In the genomic region with DNA sequence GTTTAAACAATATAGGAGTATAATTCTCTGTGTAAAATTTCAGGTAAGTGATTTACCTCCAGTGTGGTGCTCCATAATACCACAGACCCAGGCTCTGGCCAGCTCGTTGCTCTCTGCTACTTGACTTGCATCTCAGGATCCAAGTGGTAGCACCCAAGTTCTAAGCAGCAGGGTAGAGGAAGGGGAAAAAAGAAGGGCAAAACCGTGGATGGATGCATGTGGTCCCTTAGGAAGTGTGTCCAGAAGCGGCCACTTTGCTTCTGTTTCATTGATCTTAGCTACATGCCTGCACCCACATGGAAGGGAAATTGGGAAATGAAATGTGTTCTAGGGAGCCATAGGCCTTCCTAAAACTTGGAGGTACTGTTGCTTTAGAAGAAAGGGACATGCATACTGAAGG, we compare ENCODE assay signal across 39 cellular contexts. TPM values are rescaled to one million over a fixed set of nuclear protein-coding genes. Genes with fewer than 3 reads are reported as not detected.
"Had no signal": no experiment of that assay in that cellular context is flagged by ENCODE, and none has a peak within 500 bp of the region (broad histone marks: within the 10 kb centered on the region; RNA-seq: fewer than 3 reads in every experiment).

No MANE protein-coding gene starts in this region.

- H3K36me3 Mint-ChIP-seq: activated naive CD4-positive, alpha-beta T cell treated with anti-CD3 and anti-CD28 coated beads, Interleukin-2, amount 10 ng/mL, durations not matched to agents 7 days and 5 days; activated naive CD4-positive, alpha-beta T cell treated with anti-CD3 and anti-CD28 coated beads, Interleukin-2, amount 50 U/mL, for 24 hours; activated naive CD4-positive, alpha-beta T cell treated with anti-CD3 and anti-CD28 coated beads, Interleukin-2, amount 50 U/mL, for 72 hours; activated naive CD8-positive, alpha-beta T cell; activated naive CD8-positive, alpha-beta T cell treated with anti-CD3 and anti-CD28 coated beads for 36 hours; activated naive CD8-positive, alpha-beta T cell treated with anti-CD3 and anti-CD28 coated beads, Interleukin-2, amount 10 ng/mL, durations not matched to agents 7 days and 5 days; brain had no signal

- H3K4me1 Mint-ChIP-seq: activated naive CD4-positive, alpha-beta T cell treated with anti-CD3 and anti-CD28 coated beads, Interleukin-2, amount 10 ng/mL, durations not matched to agents 7 days and 5 days; activated naive CD4-positive, alpha-beta T cell treated with anti-CD3 and anti-CD28 coated beads, Interleukin-2, amount 50 U/mL, for 24 hours; activated naive CD8-positive, alpha-beta T cell treated with anti-CD3 and anti-CD28 coated beads for 36 hours; activated naive CD8-positive, alpha-beta T cell treated with anti-CD3 and anti-CD28 coated beads, Interleukin-2, amount 10 ng/mL, durations not matched to agents 7 days and 5 days; activated naive CD8-positive, alpha-beta T cell treated with anti-CD3 and anti-CD28 coated beads, Interleukin-2, amount 50 U/mL, for 24 hours; activated T-helper 17 cell treated with anti-CD3 and anti-CD28 coated beads, Interleukin-2, amount 50 U/mL, for 72 hours; brain; central memory CD8-positive, alpha-beta T cell had no signal

- H3K27me3 ChIP-seq: ascending aorta, body of pancreas, brain microvascular endothelial cell, breast epithelium, cardiac muscle cell had no signal

- H3K27ac ChIP-seq: adrenal gland, ascending aorta, body of pancreas, brain microvascular endothelial cell, breast epithelium, cardiac muscle cell had no signal

- H3K36me3 ChIP-seq: adrenal gland, ascending aorta, brain microvascular endothelial cell, breast epithelium, cardiac muscle cell had no signal

- H3K9me3 Mint-ChIP-seq: activated naive CD4-positive, alpha-beta T cell treated with anti-CD3 and anti-CD28 coated beads, Interleukin-2, amount 10 ng/mL, durations not matched to agents 7 days and 5 days; activated T-cell treated with anti-CD3 and anti-CD28 coated beads, Interleukin-2, amount 50 U/mL, for 4 hours; activated T-helper 2 cell treated with anti-CD3 and anti-CD28 coated beads, Interferon-gamma antibody, Interleukin-2, Interleukin-4, amounts not matched to agents 10 μg/mL and 5 μg/mL and 100 μg/mL, durations not matched to agents 14 hours and 24 hours and 36 hours; central memory CD8-positive, alpha-beta T cell had no signal

- H3K4me1 ChIP-seq: adrenal gland, ascending aorta, body of pancreas, breast epithelium had no signal

- H3K9me3 ChIP-seq: adrenal gland, ascending aorta, body of pancreas, breast epithelium had no signal

- H3K4me3 Mint-ChIP-seq: activated naive CD4-positive, alpha-beta T cell treated with anti-CD3 and anti-CD28 coated beads for 36 hours; activated naive CD4-positive, alpha-beta T cell treated with anti-CD3 and anti-CD28 coated beads, Interleukin-2, amount 10 ng/mL, durations not matched to agents 7 days and 5 days; activated naive CD4-positive, alpha-beta T cell treated with anti-CD3 and anti-CD28 coated beads, Interleukin-2, amount 50 U/mL, for 24 hours; activated naive CD8-positive, alpha-beta T cell; activated naive CD8-positive, alpha-beta T cell treated with anti-CD3 and anti-CD28 coated beads for 36 hours; activated naive CD8-positive, alpha-beta T cell treated with anti-CD3 and anti-CD28 coated beads, Interleukin-2, amount 10 ng/mL, durations not matched to agents 7 days and 5 days; activated naive CD8-positive, alpha-beta T cell treated with anti-CD3 and anti-CD28 coated beads, Interleukin-2, amount 50 U/mL, for 24 hours; activated T-cell treated with anti-CD3 and anti-CD28 coated beads, Interleukin-2, amount 50 U/mL, for 24 hours; activated T-cell treated with anti-CD3 and anti-CD28 coated beads, Interleukin-2, amount 50 U/mL, for 4 hours; activated T-cell treated with anti-CD3 and anti-CD28 coated beads, Interleukin-2, amount 50 U/mL, for 72 hours; activated T-helper 1 cell treated with anti-CD3 and anti-CD28 coated beads, Interleukin-12 subunit alpha, Interleukin-12 subunit beta, Interleukin-2, Interleukin-4 antibody, amounts not matched to agents 30 ng/mL and 10 ng/mL and 1 ng/mL, durations not matched to agents 14 hours and 24 hours and 36 hours; activated T-helper 17 cell treated with anti-CD3 and anti-CD28 coated beads, Interleukin-2, amount 50 U/mL, for 72 hours; brain; central memory CD8-positive, alpha-beta T cell had no signal

- H3K27ac Mint-ChIP-seq: activated naive CD4-positive, alpha-beta T cell treated with anti-CD3 and anti-CD28 coated beads for 36 hours; activated naive CD4-positive, alpha-beta T cell treated with anti-CD3 and anti-CD28 coated beads, Interleukin-2, amount 10 ng/mL, durations not matched to agents 7 days and 5 days; activated naive CD4-positive, alpha-beta T cell treated with anti-CD3 and anti-CD28 coated beads, Interleukin-2, amount 50 U/mL, for 24 hours; activated naive CD4-positive, alpha-beta T cell treated with anti-CD3 and anti-CD28 coated beads, Interleukin-2, amount 50 U/mL, for 72 hours; activated naive CD8-positive, alpha-beta T cell; activated naive CD8-positive, alpha-beta T cell treated with anti-CD3 and anti-CD28 coated beads for 36 hours; activated naive CD8-positive, alpha-beta T cell treated with anti-CD3 and anti-CD28 coated beads, Interleukin-2, amount 10 ng/mL, durations not matched to agents 7 days and 5 days; activated naive CD8-positive, alpha-beta T cell treated with anti-CD3 and anti-CD28 coated beads, Interleukin-2, amount 50 U/mL, for 24 hours; activated T-cell treated with anti-CD3 and anti-CD28 coated beads, Interleukin-2, amount 50 U/mL, for 24 hours; activated T-cell treated with anti-CD3 and anti-CD28 coated beads, Interleukin-2, amount 50 U/mL, for 72 hours; activated T-helper 1 cell treated with anti-CD3 and anti-CD28 coated beads, Interleukin-12 subunit alpha, Interleukin-12 subunit beta, Interleukin-2, Interleukin-4 antibody, amounts not matched to agents 30 ng/mL and 10 ng/mL and 1 ng/mL, durations not matched to agents 14 hours and 24 hours and 36 hours; activated T-helper 17 cell treated with anti-CD3 and anti-CD28 coated beads, Interleukin-2, amount 50 U/mL, for 72 hours; activated T-helper 2 cell treated with anti-CD3 and anti-CD28 coated beads, Interferon-gamma antibody, Interleukin-2, Interleukin-4, amounts not matched to agents 10 μg/mL and 5 μg/mL and 100 μg/mL, durations not matched to agents 14 hours and 24 hours and 36 hours; brain had no signal

- H3K27me3 Mint-ChIP-seq: activated naive CD4-positive, alpha-beta T cell treated with anti-CD3 and anti-CD28 coated beads, Interleukin-2, amount 10 ng/mL, durations not matched to agents 7 days and 5 days had no signal

- DNase-seq: activated effector memory CD4-positive, alpha-beta T cell treated with anti-CD3 and anti-CD28 coated beads, Interleukin-2, amount 50 U/mL, for 16 hours; activated effector memory CD4-positive, alpha-beta T cell treated with Interleukin-2 at 50 U/mL for 16 hours; activated gamma-delta T cell; activated gamma-delta T cell treated with Interleukin-2 at 50 U/mL for 16 hours; activated naive CD4-positive, alpha-beta T cell; activated naive CD4-positive, alpha-beta T cell treated with anti-CD3 and anti-CD28 coated beads for 36 hours; activated naive CD4-positive, alpha-beta T cell treated with anti-CD3 and anti-CD28 coated beads, Interleukin-2, amount 10 ng/mL, durations not matched to agents 7 days and 5 days; activated naive CD4-positive, alpha-beta T cell treated with anti-CD3 and anti-CD28 coated beads, Interleukin-2, amount 50 U/mL, for 16 hours; activated naive CD4-positive, alpha-beta T cell treated with Interleukin-2 at 50 U/mL for 16 hours; activated naive CD8-positive, alpha-beta T cell treated with anti-CD3 and anti-CD28 coated beads for 36 hours; activated naive CD8-positive, alpha-beta T cell treated with anti-CD3 and anti-CD28 coated beads, Interleukin-2, amount 10 ng/mL, durations not matched to agents 7 days and 5 days; activated naive CD8-positive, alpha-beta T cell treated with anti-CD3 and anti-CD28 coated beads, Interleukin-2, amount 50 U/mL, for 24 hours; activated T-cell treated with anti-CD3 and anti-CD28 coated beads for 4 hours; activated T-cell treated with anti-CD3 and anti-CD28 coated beads, Interleukin-2, amount 50 U/mL, for 1 hour; activated T-cell treated with anti-CD3 and anti-CD28 coated beads, Interleukin-2, amount 50 U/mL, for 24 hours; activated T-cell treated with anti-CD3 and anti-CD28 coated beads, Interleukin-2, amount 50 U/mL, for 4 hours; activated T-cell treated with anti-CD3 and anti-CD28 coated beads, Interleukin-2, amount 50 U/mL, for 48 hours; activated T-cell treated with anti-CD3 and anti-CD28 coated beads, Interleukin-2, amount 50 U/mL, for 72 hours; adrenal gland; amniotic stem cell; amygdala; anterior cingulate cortex; aorta; body of pancreas; brain microvascular endothelial cell; caudate nucleus; central memory CD4-positive, alpha-beta T cell; cerebellar nuclear complex had no signal

- ATAC-seq: activated naive CD4-positive, alpha-beta T cell treated with anti-CD3 and anti-CD28 coated beads, Interleukin-2, amount 50 U/mL, for 72 hours; activated naive CD8-positive, alpha-beta T cell treated with anti-CD3 and anti-CD28 coated beads, Interleukin-2, amount 50 U/mL, for 24 hours; activated T-cell treated with anti-CD3 and anti-CD28 coated beads, Interleukin-2, amount 50 U/mL, for 4 hours; activated T-cell treated with anti-CD3 and anti-CD28 coated beads, Interleukin-2, amount 50 U/mL, for 72 hours; activated T-helper 17 cell treated with anti-CD3 and anti-CD28 coated beads, Interleukin-2, amount 50 U/mL, for 72 hours; body of pancreas had no signal

- H3K4me3 ChIP-seq: adrenal gland, ascending aorta, body of pancreas, breast epithelium, cardiac muscle cell had no signal

RNA-seq across cellular contexts. Expression of gene HMGA2, which starts 48.6 kb away (rescaled TPM):
- total RNA-seq: activated naive CD4-positive, alpha-beta T cell treated with anti-CD3 and anti-CD28 coated beads for 36 hours; activated naive CD8-positive, alpha-beta T cell treated with anti-CD3 and anti-CD28 coated beads for 36 hours; activated naive CD8-positive, alpha-beta T cell treated with anti-CD3 and anti-CD28 coated beads, Interleukin-2, amount 10 ng/mL, durations not matched to agents 7 days and 5 days; activated T-cell treated with anti-CD3 and anti-CD28 coated beads, Interleukin-2, amount 50 U/mL, for 72 hours; activated T-helper 17 cell treated with anti-CD3 and anti-CD28 coated beads, Interleukin-2, amount 50 U/mL, for 72 hours; activated T-helper 2 cell treated with anti-CD3 and anti-CD28 coated beads, Interferon-gamma antibody, Interleukin-2, Interleukin-4, amounts not matched to agents 10 μg/mL and 5 μg/mL and 100 μg/mL, durations not matched to agents 14 hours and 24 hours and 36 hours; ascending aorta had no signal
